In genomic region chr5:172223901-172224873, GRCh38 we compare ENCODE assay signal across 10 cellular contexts. TPM values are rescaled to one million over a fixed set of nuclear protein-coding genes. Genes with fewer than 3 reads are reported as not detected.
A peak's percentile ranks its signal among the peaks of the same experiment; 100 is the strongest.
DNase-seq lines count a peak whose midpoint lies in the region; ATAC-seq and TF ChIP-seq lines count a peak whose summit lies in the region.
"Had no signal": no experiment of that assay in that cellular context is flagged by ENCODE, and none has a peak within 500 bp of the region (broad histone marks: within the 10 kb centered on the region; RNA-seq: fewer than 3 reads in every experiment).

No MANE protein-coding gene starts in this region.

- TF ChIP-seq EP300 in gastroesophageal sphincter (IDR thresholded peaks at IDR 0.05): no peak

- no peak overlapping the region for H3K4me3 ChIP-seq in gastroesophageal sphincter

- peaks cover 26% of the 10 kb centered on the region for H3K36me3 Mint-ChIP-seq in IgD-negative memory B cell
- H3K36me3 Mint-ChIP-seq in naive B cell: peaks cover 13 to 27% of the 10 kb centered on the region in 2 donors

- DNase-seq in naive B cell (no peak), KG1 (lab: John Stamatoyannopoulos, UW) (no peak), NCI-H2081 (lab: John Stamatoyannopoulos, UW) (no peak), GOT3 (lab: John Stamatoyannopoulos, UW) (no peak)

- H3K27ac Mint-ChIP-seq in IgD-negative memory B cell: peak overlapping the region in 2 of 3 donors; percentile 48 to 76
- H3K27ac Mint-ChIP-seq in naive B cell: peak overlapping the region in 5 of 6 donors; percentile 5 to 58 (median 46)

- H3K9me3 Mint-ChIP-seq in IgD-negative memory B cell: peaks cover 0 to 3% (median 2%) of the 10 kb centered on the region in 3 donors
- peaks cover 0 to 11% (median 5%) of the 10 kb centered on the region in 7 donors for H3K9me3 Mint-ChIP-seq in naive B cell

- no peak for TF ChIP-seq CTCF in gastroesophageal sphincter (IDR thresholded peaks at IDR 0.05)

- H3K27me3 Mint-ChIP-seq in IgD-negative memory B cell (no peaks in the 10 kb centered on the region), naive B cell (no peaks in the 10 kb centered on the region)

- H3K9me3 ChIP-seq in gastroesophageal sphincter: peaks cover 0 to 2% (median 0%) of the 10 kb centered on the region in 3 donors

- H3K36me3 ChIP-seq in gastroesophageal sphincter: peaks cover 0 to 37% of the 10 kb centered on the region in 2 donors

- ATAC-seq in GM18502 (IDR thresholded peaks at IDR 0.05; ENCODE audit: poor library complexity, unreplicated experiment) (peak; percentile 84), GM21619 (IDR thresholded peaks at IDR 0.05; ENCODE audit: unreplicated experiment) (peak; percentile 84), naive B cell (ENCODE audit: low read depth in 2 of 2) (no peak), gastroesophageal sphincter (no peak)

- H3K4me3 Mint-ChIP-seq in IgD-negative memory B cell: peak overlapping the region in 2 of 4 donors; percentile 10 to 18
- no peak overlapping the region for H3K4me3 Mint-ChIP-seq in naive B cell
- H3K4me3 Mint-ChIP-seq: nephron had no signal

- H3K27ac ChIP-seq in gastroesophageal sphincter: no peak overlapping the region

- no peaks in the 10 kb centered on the region for H3K4me1 ChIP-seq in gastroesophageal sphincter

- TF ChIP-seq POLR2A in gastroesophageal sphincter (IDR thresholded peaks at IDR 0.05): no peak

- H3K4me1 Mint-ChIP-seq in IgD-negative memory B cell (peaks cover 9 to 24% (median 14%) of the 10 kb centered on the region in 3 donors), naive B cell (peaks cover 12 to 13% (median 12%) of the 10 kb centered on the region in 3 donors)
- H3K4me1 Mint-ChIP-seq: nephron had no signal

- H3K27me3 ChIP-seq in gastroesophageal sphincter: no peaks in the 10 kb centered on the region

- 87 to 88% methylated on average over 5 to 10 of the region's 10 CpGs for WGBS in gastroesophageal sphincter (ENCODE audit: low coverage in 1 of 2), 2 donors

RNA-seq across cellular contexts. Expression of gene EFCAB9, which starts 30.2 kb away (rescaled TPM):
- polyA plus RNA-seq in IgD-negative memory B cell (not detected), naive B cell (ENCODE audit: low read depth in 6 of 6) (not detected)
- not detected for total RNA-seq in gastroesophageal sphincter
- total RNA-seq: dermis microvascular lymphatic vessel endothelial cell had no signal

RNA-seq across cellular contexts. Expression of gene STK10, which starts 36.2 kb away (rescaled TPM):
- polyA plus RNA-seq in IgD-negative memory B cell (87.9 TPM), naive B cell (ENCODE audit: low read depth in 6 of 6) (10 to 100 TPM; 12.2 to 73.3 (median 36.3) TPM)
- total RNA-seq in gastroesophageal sphincter: 10 to 100 TPM; 14.1 to 30.4 (median 19.4) TPM

RNA-seq across cellular contexts. Expression of gene UBTD2, which starts 59.4 kb away (rescaled TPM):
- 3.1 TPM for polyA plus RNA-seq in IgD-negative memory B cell
- 1 to 10 TPM in 5 of 6 donors, not detected in 1; 3.2 to 5.7 (median 4.1) TPM for polyA plus RNA-seq in naive B cell (ENCODE audit: low read depth in 6 of 6)
- total RNA-seq in gastroesophageal sphincter: 10 to 100 TPM; 17.3 to 26.6 (median 20.2) TPM

Comparison
In these comparisons a context has a peak if more than half of its experiments do, and no peak if none do; other contexts are left out.
1. ATAC-seq: peak in GM18502 (single experiment) and GM21619 (single experiment); none in naive B cell (0 of 2) and gastroesophageal sphincter (single experiment).